In genomic region chr11:44308923-44309482, GRCh38 we compare ENCODE assay signal across 9 cellular contexts. TPM values are rescaled to one million over a fixed set of nuclear protein-coding genes. Genes with fewer than 3 reads are reported as not detected.
DNase-seq lines count a peak whose midpoint lies in the region; ATAC-seq and TF ChIP-seq lines count a peak whose summit lies in the region.
"Had no signal": no experiment of that assay in that cellular context is flagged by ENCODE, and none has a peak within 500 bp of the region (broad histone marks: within the 10 kb centered on the region; RNA-seq: fewer than 3 reads in every experiment).

No MANE protein-coding gene starts in this region.

- TF ChIP-seq CTCF in BJ (IDR thresholded peaks at IDR 0.05; ENCODE audit: insufficient read depth, low read depth, low read length) (no peak), dorsolateral prefrontal cortex (IDR thresholded peaks at IDR 0.05 in 54 of 56, conservative IDR thresholded peaks at IDR 0.05 in 2 of 56; ENCODE audit: low read depth in 1 of 56, partially characterized antibody in 56 of 56) (no peak), parathyroid adenoma (IDR thresholded peaks at IDR 0.05) (no peak), body of pancreas (IDR thresholded peaks at IDR 0.05) (no peak), CD14-positive monocyte (IDR thresholded peaks at IDR 0.05) (no peak)

- H3K4me1 ChIP-seq in parathyroid adenoma: no peaks in the 10 kb centered on the region
- H3K4me1 ChIP-seq in body of pancreas: peaks cover 45% of the 10 kb centered on the region

- POLR2A ChIA-PET in BJ (lab: Charles Lee): no interaction called here

- H3K9me3 ChIP-seq in parathyroid adenoma (ENCODE audit: control insufficient read depth, low read length): no peaks in the 10 kb centered on the region
- H3K9me3 ChIP-seq in body of pancreas: no peaks in the 10 kb centered on the region

- peaks cover 27% of the 10 kb centered on the region for H3K4me1 Mint-ChIP-seq in CD14-positive monocyte

- H3K27ac ChIP-seq in dorsolateral prefrontal cortex (peak overlapping the region in 7 of 59 donors; percentile 9 to 76 (median 53)), parathyroid adenoma (no peak overlapping the region), body of pancreas (no peak overlapping the region)

- H3K79me2 ChIP-seq in parathyroid adenoma: no peaks in the 10 kb centered on the region

- peaks cover 0 to 5% of the 10 kb centered on the region in 2 donors for H3K36me3 Mint-ChIP-seq in CD14-positive monocyte

- H3K9me3 Mint-ChIP-seq in CD14-positive monocyte: peaks cover 0 to 23% (median 12%) of the 10 kb centered on the region in 7 donors

- H2AFZ ChIP-seq in parathyroid adenoma: no peak overlapping the region

- peak overlapping the region; percentile 45 for H3K4me2 ChIP-seq in parathyroid adenoma (ENCODE audit: low read length)

- H3K27me3 Mint-ChIP-seq in CD14-positive monocyte (ENCODE audit: low read depth in 3 of 3): peaks cover 91 to 99% (median 98%) of the 10 kb centered on the region in 3 donors

- peak overlapping the region in 1 of 2 donors; percentile 83 for H3K4me3 Mint-ChIP-seq in CD14-positive monocyte

- no peak overlapping the region for H3K27ac Mint-ChIP-seq in CD14-positive monocyte

- H3K36me3 ChIP-seq in BJ (ENCODE audit: control insufficient read depth, insufficient read depth, low read length) (no peaks in the 10 kb centered on the region), H7 (replicated peaks; ENCODE audit: control insufficient read depth, insufficient read depth, low read length) (no peaks in the 10 kb centered on the region), parathyroid adenoma (ENCODE audit: control insufficient read depth, insufficient read depth, low read length) (no peaks in the 10 kb centered on the region), body of pancreas (replicated peaks in 1 of 2; ENCODE audit: insufficient read depth in 1 of 2, low read depth in 2 of 2) (no peaks in the 10 kb centered on the region)

- H3K27me3 ChIP-seq in BJ (ENCODE audit: control insufficient read depth, insufficient read depth, low read length) (peaks cover 19% of the 10 kb centered on the region), H7 (ENCODE audit: control insufficient read depth, insufficient read depth, low read length) (peaks cover 100% of the 10 kb centered on the region), dorsolateral prefrontal cortex (peaks cover 18 to 100% (median 98%) of the 10 kb centered on the region in 45 donors), parathyroid adenoma (ENCODE audit: control insufficient read depth, insufficient read depth, low read length) (peaks cover 8% of the 10 kb centered on the region), body of pancreas (peaks cover 0 to 68% of the 10 kb centered on the region in 2 donors)

- intact Hi-C loops in dorsolateral prefrontal cortex (cut with DNase I) (no loop called here), body of pancreas (cut with DNase I) (no loop called here), CD14-positive monocyte (cut with micrococcal nuclease) (no loop called here)

- ATAC-seq in GM18907 (IDR thresholded peaks at IDR 0.05; ENCODE audit: unreplicated experiment): no peak
- ATAC-seq in body of pancreas: no peak

- no peak for TF ChIP-seq POLR2A in body of pancreas (IDR thresholded peaks at IDR 0.05)

- WGBS in body of pancreas, 2 donors: 6 to 21% methylated on average over 9 to 55 of the region's 57 CpGs

- CTCF ChIA-PET in BJ (lab: Yijun Ruan, JAX): no interaction called here

- no peak for DNase-seq in BJ (ENCODE audit: low read depth)
- peak; percentile 79 for DNase-seq in H7
- DNase-seq in dorsolateral prefrontal cortex: no peak
- no peak for DNase-seq in NCI-H146 treated with DMSO at 0.1 percent for 48 hours (lab: John Stamatoyannopoulos, UW; ENCODE audit: unreplicated experiment)
- no peak for DNase-seq in body of pancreas
- no peak for DNase-seq in CD14-positive monocyte (ENCODE audit: low spot score)

- H3K9ac ChIP-seq in parathyroid adenoma: no peak overlapping the region

- H3K4me3 ChIP-seq in BJ (ENCODE audit: low read depth, low read length) (peak overlapping the region; percentile 47), H7 (ENCODE audit: insufficient read depth, low read depth, low read length) (peak overlapping the region; percentile 25), dorsolateral prefrontal cortex (peak overlapping the region in 51 of 59 donors; percentile 19 to 64 (median 44)), parathyroid adenoma (ENCODE audit: low read depth, low read length) (no peak overlapping the region), body of pancreas (no peak overlapping the region)

RNA-seq across cellular contexts. Expression of gene ALX4, which starts 0.9 kb away (rescaled TPM):
- polyA plus RNA-seq in BJ (2011; rRNA removed): 1.3 and 2.2 TPM in 2 replicates
- polyA minus RNA-seq in BJ (2011; rRNA and poly(A)+ RNA removed): 2.2 and 2.6 TPM in 2 replicates
- not detected in 2 replicates for total RNA-seq in H7 (2014; rRNA removed; shearing (Covaris generic))
- total RNA-seq in dorsolateral prefrontal cortex: 1 to 10 TPM in 7 of 120 experiments, under 1 TPM in 83, not detected in 30; 0.06 to 2.1 (median 0.25) TPM
- total RNA-seq in body of pancreas: not detected
- polyA plus RNA-seq in CD14-positive monocyte: not detected
- total RNA-seq: T-helper 1 cell treated with Interleukin-12 subunit alpha and Interleukin-12 subunit beta and Interleukin-4 antibody, amounts not matched to agents 30 ng/mL and 1 ng/mL, for 36 hours had no signal

Comparison
In these comparisons a context has a peak if more than half of its experiments do, and no peak if none do; other contexts are left out.
1. H3K4me3 ChIP-seq: peak in BJ (single experiment), H7 (single experiment) and dorsolateral prefrontal cortex (51 of 59); none in parathyroid adenoma (single experiment) and body of pancreas (0 of 2).